15 cellular contexts compared by ENCODE assay signal in genomic region chr6:38508286-38508685, GRCh38.
"Had no signal": no experiment of that assay in that cellular context is flagged by ENCODE, and none has a peak within 500 bp of the region (broad histone marks: within the 10 kb centered on the region; RNA-seq: fewer than 3 reads in every experiment).

No MANE protein-coding gene starts in this region.

- ATAC-seq: heart left ventricle, left lobe of liver, right lobe of liver had no signal

- H3K4me3 ChIP-seq: coronary artery, heart left ventricle, prostate gland, right lobe of liver, skin epidermis, tibial nerve had no signal

- DNase-seq: caudate nucleus; effector CD4-positive, alpha-beta T cell; heart left ventricle; hypothalamus; mammary epithelial cell; retina; right lobe of liver; stimulated activated CD4-positive, alpha-beta T cell treated with anti-CD3 and anti-CD28 coated beads, Interleukin-12 subunit alpha, Interleukin-12 subunit beta, amount 100 ng/mL, for 4 hours; stimulated activated naive CD4-positive, alpha-beta T cell treated with Interleukin-2 at 50 U/mL for 16 hours had no signal

- H3K4me1 ChIP-seq: prostate gland had no signal

- H3K36me3 ChIP-seq: heart left ventricle, prostate gland, right lobe of liver, tibial nerve had no signal

- H2AFZ ChIP-seq: parathyroid adenoma had no signal

- H3K79me2 ChIP-seq: parathyroid adenoma had no signal

- H3K27ac ChIP-seq: coronary artery, heart left ventricle, parathyroid adenoma, prostate gland, right lobe of liver, skin epidermis, tibial nerve had no signal

- H3K27me3 ChIP-seq: heart left ventricle, right lobe of liver, tibial nerve had no signal

- H3K9me3 ChIP-seq: heart left ventricle, prostate gland, right lobe of liver, tibial nerve had no signal

- H3K9ac ChIP-seq: parathyroid adenoma had no signal
